In genomic region chr11:47176328-47177228, GRCh38 we compare ENCODE assay signal across 1 cellular context.
A peak's percentile ranks its signal among the peaks of the same experiment; 100 is the strongest.
TF ChIP-seq lines count a peak whose summit lies in the region.

ARFGAP2 (minus strand) TSS chr11:47176879; CDS start chr11:47176853, 26 bp downstream.

TF ChIP-seq in HepG2, 621 proteins besides CTCF, POLR2A, EP300 and RAD21 (continued from another document and continues in another):
- no peak; the same call in 1 of the 2 replicates for TF ChIP-seq TOPORS (CRISPR knock-in tag; IDR thresholded peaks at IDR 0.05)
- no peak for TF ChIP-seq SMARCC2 (IDR thresholded peaks at IDR 0.05)
- no peak; the same call in 1 of the 2 replicates for TF ChIP-seq ZNF746 (CRISPR knock-in tag; IDR thresholded peaks at IDR 0.05)
- TF ChIP-seq FOXK2 (IDR thresholded peaks at IDR 0.05) = no peak
- 0 out of 2 replicates have a peak, but pooled peaks have one; percentile 14 for TF ChIP-seq ZNF850 (CRISPR knock-in tag; conservative IDR thresholded peaks at IDR 0.05)
- TF ChIP-seq CSRNP1 (CRISPR knock-in tag; IDR thresholded peaks at IDR 0.05) = peak; percentile 55; the same call in 1 of the 2 replicates
- TF ChIP-seq ADNP (CRISPR knock-in tag; IDR thresholded peaks at IDR 0.05) = no peak
- peak; percentile 46 for TF ChIP-seq SRSF1 (optimal IDR thresholded peaks at IDR 0.05; ENCODE audit: low read depth, low read length)
- no peak for TF ChIP-seq JDP2 (CRISPR knock-in tag; IDR thresholded peaks at IDR 0.05; ENCODE audit: borderline replicate concordance)
- TF ChIP-seq RFXAP (CRISPR knock-in tag; IDR thresholded peaks at IDR 0.05; ENCODE audit: borderline replicate concordance) = peak; percentile 48; the same call in 1 of the 2 replicates
- no peak for TF ChIP-seq HNF4A (CRISPR knock-in tag; IDR thresholded peaks at IDR 0.05)
- no peak for TF ChIP-seq KLF9 (CRISPR knock-in tag; IDR thresholded peaks at IDR 0.05; ENCODE audit: low read depth)
- TF ChIP-seq ZNF362 (CRISPR knock-in tag; IDR thresholded peaks at IDR 0.05; ENCODE audit: borderline replicate concordance) = 0 out of 2 replicates have a peak, but pooled peaks have one; percentile 7
- TF ChIP-seq MIER3 (CRISPR knock-in tag; IDR thresholded peaks at IDR 0.05; ENCODE audit: borderline replicate concordance) = peak; percentile 46; the same call in 1 of the 2 replicates
- TF ChIP-seq HOMEZ (CRISPR knock-in tag; IDR thresholded peaks at IDR 0.05; ENCODE audit: low read depth) = 0 out of 2 replicates have a peak, but pooled peaks have one; percentile 26
- no peak for TF ChIP-seq ZNF121 (CRISPR knock-in tag; IDR thresholded peaks at IDR 0.05)
- TF ChIP-seq NRL (CRISPR knock-in tag; IDR thresholded peaks at IDR 0.05; ENCODE audit: borderline replicate concordance) = peak; percentile 15; the same call in 1 of the 2 replicates
- TF ChIP-seq ZFX (CRISPR knock-in tag; IDR thresholded peaks at IDR 0.05; ENCODE audit: low read depth) = peak; percentile 87
- TF ChIP-seq ZNF264 (CRISPR knock-in tag; IDR thresholded peaks at IDR 0.05) = 0 out of 2 replicates have a peak, but pooled peaks have one; percentile 43
- TF ChIP-seq ZNF230 (CRISPR knock-in tag; IDR thresholded peaks at IDR 0.05) = peak; percentile 79; the same call in 1 of the 2 replicates
- TF ChIP-seq EEA1 (CRISPR knock-in tag; IDR thresholded peaks at IDR 0.05; ENCODE audit: borderline replicate concordance) = no peak
- TF ChIP-seq GABPA (IDR thresholded peaks at IDR 0.05; ENCODE audit: low read depth, low read length) = no peak
- TF ChIP-seq GABPA (CRISPR knock-in tag; IDR thresholded peaks at IDR 0.05; ENCODE audit: low read depth) = 0 out of 2 replicates have a peak, but pooled peaks have one; percentile 21
- no peak; the same call in 1 of the 2 replicates for TF ChIP-seq ZNF331 (CRISPR knock-in tag; IDR thresholded peaks at IDR 0.05)
- TF ChIP-seq ZNF574 (CRISPR knock-in tag; IDR thresholded peaks at IDR 0.05) = peak; percentile 77
- TF ChIP-seq ASH2L (IDR thresholded peaks at IDR 0.05; ENCODE audit: insufficient read length, low read depth, low read length) = peak; percentile 81
- TF ChIP-seq PATZ1 (CRISPR knock-in tag; IDR thresholded peaks at IDR 0.05) = peak; percentile 59; the same call in 1 of the 2 replicates
- TF ChIP-seq CEBPB (IDR thresholded peaks at IDR 0.05; ENCODE audit: borderline replicate concordance, low read depth, low read length) = no peak
- no peak for TF ChIP-seq PLRG1 (conservative IDR thresholded peaks at IDR 0.05)
- TF ChIP-seq SMAD3 (CRISPR knock-in tag; IDR thresholded peaks at IDR 0.05) = peak; percentile 73; the same call in 1 of the 2 replicates
- peak; percentile 58; the same call in 1 of the 2 replicates for TF ChIP-seq MXD3 (CRISPR knock-in tag; IDR thresholded peaks at IDR 0.05)
- no peak for TF ChIP-seq ZBTB1 (CRISPR knock-in tag; IDR thresholded peaks at IDR 0.05; ENCODE audit: borderline replicate concordance)
- TF ChIP-seq DDIT3 (CRISPR knock-in tag; IDR thresholded peaks at IDR 0.05) = no peak
- TF ChIP-seq SRSF4 (IDR thresholded peaks at IDR 0.05; ENCODE audit: low read depth, low read length, poor library complexity, severe bottlenecking) = no peak
- TF ChIP-seq HIC2 (CRISPR knock-in tag; IDR thresholded peaks at IDR 0.05; ENCODE audit: low read depth) = no peak
- TF ChIP-seq ZNF329 (CRISPR knock-in tag; IDR thresholded peaks at IDR 0.05; ENCODE audit: low read depth) = no peak
- TF ChIP-seq IRF1 (CRISPR knock-in tag; IDR thresholded peaks at IDR 0.05; ENCODE audit: low read depth) = no peak
- 0 out of 2 replicates have a peak, but pooled peaks have one; percentile 33 for TF ChIP-seq ZBTB10 (CRISPR knock-in tag; IDR thresholded peaks at IDR 0.05; ENCODE audit: borderline replicate concordance)
- TF ChIP-seq CAMTA2 (CRISPR knock-in tag; IDR thresholded peaks at IDR 0.05; ENCODE audit: borderline replicate concordance) = no peak
- no peak for TF ChIP-seq ZNF235 (CRISPR knock-in tag; IDR thresholded peaks at IDR 0.05; ENCODE audit: borderline replicate concordance)
- TF ChIP-seq SMYD3 (CRISPR knock-in tag; IDR thresholded peaks at IDR 0.05) = no peak
- peak; percentile 91 for TF ChIP-seq KAT8 (CRISPR knock-in tag; IDR thresholded peaks at IDR 0.05)
- no peak for TF ChIP-seq NBN (conservative IDR thresholded peaks at IDR 0.05)
- TF ChIP-seq SSRP1 (CRISPR knock-in tag; IDR thresholded peaks at IDR 0.05) = no peak
- TF ChIP-seq MLLT10 (CRISPR knock-in tag; IDR thresholded peaks at IDR 0.05) = no peak
- TF ChIP-seq CREM (IDR thresholded peaks at IDR 0.05) = peak; percentile 34
- no peak for TF ChIP-seq CREM (CRISPR knock-in tag; IDR thresholded peaks at IDR 0.05)
- peak; percentile 65; the same call in 1 of the 2 replicates for TF ChIP-seq GMEB1 (CRISPR knock-in tag; IDR thresholded peaks at IDR 0.05; ENCODE audit: borderline replicate concordance)
